ENCODE assay signal across 6 cellular contexts in the genomic region with DNA sequence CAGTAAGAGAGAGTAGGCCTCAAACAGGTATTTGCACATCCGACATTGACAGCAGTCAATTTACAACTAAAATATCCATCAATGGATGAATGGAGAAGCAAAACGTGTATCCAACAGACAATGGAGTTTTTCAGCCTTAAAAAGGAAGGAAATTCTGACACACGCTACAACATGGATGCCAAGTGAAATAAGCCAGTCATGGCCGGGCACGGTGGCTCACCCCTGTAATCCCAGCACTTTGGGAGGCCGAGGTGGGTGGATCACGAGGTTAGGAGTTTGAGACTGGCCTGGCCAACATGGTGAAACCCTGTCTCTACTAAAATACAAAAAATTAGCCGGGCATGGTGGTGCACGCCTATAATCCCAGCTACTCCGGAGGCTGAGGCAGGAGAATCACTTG. TPM values are rescaled to one million over a fixed set of nuclear protein-coding genes. Genes with fewer than 3 reads are reported as not detected.
"Had no signal": no experiment of that assay in that cellular context is flagged by ENCODE, and none has a peak within 500 bp of the region (broad histone marks: within the 10 kb centered on the region; RNA-seq: fewer than 3 reads in every experiment).

No MANE protein-coding gene starts in this region.

RNA-seq across cellular contexts. Expression of gene BAIAP2L2, which starts 7.1 kb away (rescaled TPM):
- total RNA-seq: HT1080 had no signal
- polyA plus RNA-seq: IgD-negative memory B cell had no signal

RNA-seq across cellular contexts. Expression of gene SLC16A8, which starts 33.6 kb away (rescaled TPM):
- total RNA-seq: HepG2, HT-29, HT1080, IMR-90, K562 had no signal
- polyA plus RNA-seq: HepG2, IgD-negative memory B cell, IMR-90, K562 had no signal
